Comparison of ENCODE assay signal across 8 cellular contexts in the genomic region with DNA sequence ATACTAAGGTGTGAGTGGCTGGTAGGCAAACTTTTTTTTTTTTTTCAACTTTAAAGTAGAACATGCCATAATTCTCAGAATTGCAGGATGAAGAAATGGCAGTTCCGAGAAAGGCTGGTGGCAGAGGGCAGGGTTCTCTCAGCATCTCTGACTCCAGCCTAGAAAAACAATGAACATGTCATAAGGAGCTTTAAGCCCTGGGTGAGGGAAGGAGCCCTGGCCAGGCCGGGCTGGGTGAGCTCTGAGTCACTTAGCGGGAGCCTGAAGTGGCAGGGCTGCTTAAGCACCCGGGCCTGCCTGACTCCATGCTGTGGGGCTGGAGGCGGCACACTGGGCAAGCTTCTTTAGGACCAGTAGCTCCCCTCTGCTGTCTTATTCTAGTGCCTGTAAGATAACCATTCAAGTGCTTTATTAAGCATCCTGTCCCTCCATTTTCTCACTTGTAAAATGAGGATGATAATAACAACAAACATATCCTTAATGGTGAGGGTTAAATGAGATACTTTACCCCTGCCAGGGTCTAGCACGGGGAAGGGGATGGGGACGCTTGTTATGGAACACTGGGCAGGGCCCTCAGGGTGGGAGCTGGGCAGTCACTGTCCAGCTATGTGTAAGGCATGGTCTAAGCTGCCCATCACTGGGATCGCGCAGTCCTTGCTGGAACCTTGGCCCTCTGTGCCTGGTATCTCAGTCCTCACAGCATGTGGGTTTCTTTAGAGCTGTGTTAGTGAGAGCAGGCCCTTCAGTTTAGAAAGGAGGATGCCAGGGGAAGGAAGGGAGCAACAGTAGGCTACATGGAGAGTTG. TPM values are rescaled to one million over a fixed set of nuclear protein-coding genes. Genes with fewer than 3 reads are reported as not detected.
DNase-seq lines count a peak whose midpoint lies in the region; ATAC-seq and TF ChIP-seq lines count a peak whose summit lies in the region.

No MANE protein-coding gene starts in this region.

- DNase-seq in NCI-H82 (lab: John Stamatoyannopoulos, UW), result peak; percentile 15
- no peak for DNase-seq in NCI-H82 treated with DMSO at 0.1 percent for 48 hours (lab: John Stamatoyannopoulos, UW; ENCODE audit: unreplicated experiment)
- DNase-seq in RKO (ENCODE audit: low spot score), result peak; percentile 33
- DNase-seq in chondrocyte (ENCODE audit: low spot score), result no peak
- DNase-seq in retinal pigment epithelial cell (ENCODE audit: low read depth), result peak; percentile 93
- no peak for DNase-seq in NCI-H748 treated with DMSO at 0.1 percent for 48 hours (lab: John Stamatoyannopoulos, UW)

- TF ChIP-seq CTCF in chondrocyte (IDR thresholded peaks at IDR 0.05) (no peak), retinal pigment epithelial cell (conservative IDR thresholded peaks at IDR 0.05; ENCODE audit: low read depth, low read length) (no peak)

- H3K27ac Mint-ChIP-seq in chondrocyte (ENCODE audit: unreplicated experiment), result peak overlapping the region; percentile 77

- H3K9me3 Mint-ChIP-seq in chondrocyte (ENCODE audit: low read depth), result no peaks in the 10 kb centered on the region

- peaks cover 10% of the 10 kb centered on the region for H3K36me3 Mint-ChIP-seq in chondrocyte (ENCODE audit: low read depth)

- no peak for ATAC-seq in GM18502 (IDR thresholded peaks at IDR 0.05; ENCODE audit: poor library complexity, unreplicated experiment)
- no peak for ATAC-seq in HG02970 (IDR thresholded peaks at IDR 0.05; ENCODE audit: low FRiP score, unreplicated experiment)

- no peaks in the 10 kb centered on the region for H3K27me3 Mint-ChIP-seq in chondrocyte (ENCODE audit: low read depth)

- H3K4me1 Mint-ChIP-seq in chondrocyte (ENCODE audit: low read depth), result peaks cover 56% of the 10 kb centered on the region

- H3K4me3 ChIP-seq in retinal pigment epithelial cell (ENCODE audit: low read length), result no peak overlapping the region

- no peak overlapping the region for H3K4me3 Mint-ChIP-seq in chondrocyte (ENCODE audit: unreplicated experiment)

RNA-seq across cellular contexts. Expression of a gene that starts 18.4 kb away (rescaled TPM):
- total RNA-seq in chondrocyte, result 5.2 to 29.0 TPM (median 6.6 TPM) in 3 replicates

Comparison
In these comparisons a context has a peak if more than half of its experiments do, and no peak if none do; other contexts are left out.
1. DNase-seq: peak in NCI-H82 (single experiment), RKO (single experiment) and retinal pigment epithelial cell (single experiment); none in NCI-H82 treated with DMSO at 0.1 percent for 48 hours (single experiment), chondrocyte (single experiment) and NCI-H748 treated with DMSO at 0.1 percent for 48 hours (single experiment).